In the genomic region with DNA sequence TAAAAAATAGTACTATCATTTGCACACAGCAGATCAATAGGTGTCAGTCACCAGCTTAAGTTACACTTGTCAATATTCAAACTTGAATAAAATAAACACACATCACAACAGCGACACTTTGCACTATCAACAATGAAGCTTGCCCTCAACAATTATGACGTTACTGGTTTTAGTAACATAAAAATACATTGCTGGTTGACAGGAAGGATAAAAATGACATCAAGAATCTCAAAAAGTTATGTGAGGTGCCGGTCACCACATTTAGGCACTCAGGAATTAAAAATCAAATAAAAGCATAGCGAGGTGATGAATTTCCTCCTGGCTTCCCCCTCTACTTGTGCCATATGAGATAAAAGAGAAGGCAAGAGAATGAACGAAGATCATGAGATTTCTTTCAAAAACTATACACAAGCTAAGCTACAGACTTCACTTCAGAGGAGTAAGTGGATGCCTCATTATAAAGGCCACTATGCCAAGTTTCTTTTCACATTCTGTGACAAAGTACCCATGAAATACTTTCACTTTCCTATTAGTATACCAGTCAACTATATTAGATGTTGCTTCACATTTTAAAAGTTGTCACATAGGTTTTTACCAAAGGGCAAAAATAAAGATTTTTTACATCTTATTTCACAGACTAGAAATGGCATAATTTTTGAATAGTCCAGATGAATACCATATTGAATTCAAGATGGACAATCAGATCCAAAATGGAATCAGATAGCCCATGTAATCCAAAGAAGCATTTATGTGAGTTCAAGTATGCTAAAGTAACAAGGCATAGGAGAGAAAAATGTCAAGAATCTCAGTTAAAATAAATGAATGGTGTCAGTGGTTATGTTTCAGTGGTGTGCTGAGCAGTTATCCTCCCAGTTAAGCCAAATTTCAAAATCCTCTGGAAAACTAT, we compare ENCODE assay signal across 2 cellular contexts.
A peak's percentile ranks its signal among the peaks of the same experiment; 100 is the strongest.
TF ChIP-seq lines count a peak whose summit lies in the region.

No MANE protein-coding gene starts in this region.

TF ChIP-seq in liver, 16 proteins besides CTCF, POLR2A, EP300 and RAD21:
- TF ChIP-seq, protein P1, sequence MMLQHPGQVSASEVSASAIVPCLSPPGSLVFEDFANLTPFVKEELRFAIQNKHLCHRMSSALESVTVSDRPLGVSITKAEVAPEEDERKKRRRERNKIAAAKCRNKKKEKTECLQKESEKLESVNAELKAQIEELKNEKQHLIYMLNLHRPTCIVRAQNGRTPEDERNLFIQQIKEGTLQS (IDR thresholded peaks at IDR 0.05): no peak
- TF ChIP-seq HNF4A (conservative IDR thresholded peaks at IDR 0.05) (peak; percentile 12 to 30), SP1 (IDR thresholded peaks at IDR 0.05) (peak; percentile 25), YY1 (IDR thresholded peaks at IDR 0.05) (peak; percentile 39)
TF ChIP-seq in liver: peak in this region for 3.

TF ChIP-seq in HepG2, 621 proteins besides CTCF, POLR2A, EP300 and RAD21:
- no peak for TF ChIP-seq ZNF883 (CRISPR knock-in tag; IDR thresholded peaks at IDR 0.05; ENCODE audit: not compliant biosample characterization)
- TF ChIP-seq, protein P2, sequence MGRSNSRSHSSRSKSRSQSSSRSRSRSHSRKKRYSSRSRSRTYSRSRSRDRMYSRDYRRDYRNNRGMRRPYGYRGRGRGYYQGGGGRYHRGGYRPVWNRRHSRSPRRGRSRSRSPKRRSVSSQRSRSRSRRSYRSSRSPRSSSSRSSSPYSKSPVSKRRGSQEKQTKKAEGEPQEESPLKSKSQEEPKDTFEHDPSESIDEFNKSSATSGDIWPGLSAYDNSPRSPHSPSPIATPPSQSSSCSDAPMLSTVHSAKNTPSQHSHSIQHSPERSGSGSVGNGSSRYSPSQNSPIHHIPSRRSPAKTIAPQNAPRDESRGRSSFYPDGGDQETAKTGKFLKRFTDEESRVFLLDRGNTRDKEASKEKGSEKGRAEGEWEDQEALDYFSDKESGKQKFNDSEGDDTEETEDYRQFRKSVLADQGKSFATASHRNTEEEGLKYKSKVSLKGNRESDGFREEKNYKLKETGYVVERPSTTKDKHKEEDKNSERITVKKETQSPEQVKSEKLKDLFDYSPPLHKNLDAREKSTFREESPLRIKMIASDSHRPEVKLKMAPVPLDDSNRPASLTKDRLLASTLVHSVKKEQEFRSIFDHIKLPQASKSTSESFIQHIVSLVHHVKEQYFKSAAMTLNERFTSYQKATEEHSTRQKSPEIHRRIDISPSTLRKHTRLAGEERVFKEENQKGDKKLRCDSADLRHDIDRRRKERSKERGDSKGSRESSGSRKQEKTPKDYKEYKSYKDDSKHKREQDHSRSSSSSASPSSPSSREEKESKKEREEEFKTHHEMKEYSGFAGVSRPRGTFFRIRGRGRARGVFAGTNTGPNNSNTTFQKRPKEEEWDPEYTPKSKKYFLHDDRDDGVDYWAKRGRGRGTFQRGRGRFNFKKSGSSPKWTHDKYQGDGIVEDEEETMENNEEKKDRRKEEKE (IDR thresholded peaks at IDR 0.05): no peak
- TF ChIP-seq ZNF703 (CRISPR knock-in tag; IDR thresholded peaks at IDR 0.05; ENCODE audit: borderline replicate concordance): no peak
- no peak for TF ChIP-seq ZNF263 (CRISPR knock-in tag; IDR thresholded peaks at IDR 0.05)
- TF ChIP-seq SYNCRIP (IDR thresholded peaks at IDR 0.05; ENCODE audit: insufficient read depth, low read depth, low read length): no peak
- no peak for TF ChIP-seq ZFX (CRISPR knock-in tag; IDR thresholded peaks at IDR 0.05; ENCODE audit: low read depth)
- TF ChIP-seq, protein P3, sequence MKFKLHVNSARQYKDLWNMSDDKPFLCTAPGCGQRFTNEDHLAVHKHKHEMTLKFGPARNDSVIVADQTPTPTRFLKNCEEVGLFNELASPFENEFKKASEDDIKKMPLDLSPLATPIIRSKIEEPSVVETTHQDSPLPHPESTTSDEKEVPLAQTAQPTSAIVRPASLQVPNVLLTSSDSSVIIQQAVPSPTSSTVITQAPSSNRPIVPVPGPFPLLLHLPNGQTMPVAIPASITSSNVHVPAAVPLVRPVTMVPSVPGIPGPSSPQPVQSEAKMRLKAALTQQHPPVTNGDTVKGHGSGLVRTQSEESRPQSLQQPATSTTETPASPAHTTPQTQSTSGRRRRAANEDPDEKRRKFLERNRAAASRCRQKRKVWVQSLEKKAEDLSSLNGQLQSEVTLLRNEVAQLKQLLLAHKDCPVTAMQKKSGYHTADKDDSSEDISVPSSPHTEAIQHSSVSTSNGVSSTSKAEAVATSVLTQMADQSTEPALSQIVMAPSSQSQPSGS (CRISPR knock-in tag; IDR thresholded peaks at IDR 0.05): no peak
- no peak for TF ChIP-seq ZFYVE20 (CRISPR knock-in tag; IDR thresholded peaks at IDR 0.05; ENCODE audit: borderline replicate concordance, low read depth)
- TF ChIP-seq, protein P4, sequence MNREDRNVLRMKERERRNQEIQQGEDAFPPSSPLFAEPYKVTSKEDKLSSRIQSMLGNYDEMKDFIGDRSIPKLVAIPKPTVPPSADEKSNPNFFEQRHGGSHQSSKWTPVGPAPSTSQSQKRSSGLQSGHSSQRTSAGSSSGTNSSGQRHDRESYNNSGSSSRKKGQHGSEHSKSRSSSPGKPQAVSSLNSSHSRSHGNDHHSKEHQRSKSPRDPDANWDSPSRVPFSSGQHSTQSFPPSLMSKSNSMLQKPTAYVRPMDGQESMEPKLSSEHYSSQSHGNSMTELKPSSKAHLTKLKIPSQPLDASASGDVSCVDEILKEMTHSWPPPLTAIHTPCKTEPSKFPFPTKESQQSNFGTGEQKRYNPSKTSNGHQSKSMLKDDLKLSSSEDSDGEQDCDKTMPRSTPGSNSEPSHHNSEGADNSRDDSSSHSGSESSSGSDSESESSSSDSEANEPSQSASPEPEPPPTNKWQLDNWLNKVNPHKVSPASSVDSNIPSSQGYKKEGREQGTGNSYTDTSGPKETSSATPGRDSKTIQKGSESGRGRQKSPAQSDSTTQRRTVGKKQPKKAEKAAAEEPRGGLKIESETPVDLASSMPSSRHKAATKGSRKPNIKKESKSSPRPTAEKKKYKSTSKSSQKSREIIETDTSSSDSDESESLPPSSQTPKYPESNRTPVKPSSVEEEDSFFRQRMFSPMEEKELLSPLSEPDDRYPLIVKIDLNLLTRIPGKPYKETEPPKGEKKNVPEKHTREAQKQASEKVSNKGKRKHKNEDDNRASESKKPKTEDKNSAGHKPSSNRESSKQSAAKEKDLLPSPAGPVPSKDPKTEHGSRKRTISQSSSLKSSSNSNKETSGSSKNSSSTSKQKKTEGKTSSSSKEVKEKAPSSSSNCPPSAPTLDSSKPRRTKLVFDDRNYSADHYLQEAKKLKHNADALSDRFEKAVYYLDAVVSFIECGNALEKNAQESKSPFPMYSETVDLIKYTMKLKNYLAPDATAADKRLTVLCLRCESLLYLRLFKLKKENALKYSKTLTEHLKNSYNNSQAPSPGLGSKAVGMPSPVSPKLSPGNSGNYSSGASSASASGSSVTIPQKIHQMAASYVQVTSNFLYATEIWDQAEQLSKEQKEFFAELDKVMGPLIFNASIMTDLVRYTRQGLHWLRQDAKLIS (CRISPR knock-in tag; IDR thresholded peaks at IDR 0.05): no peak
- TF ChIP-seq, protein P5, sequence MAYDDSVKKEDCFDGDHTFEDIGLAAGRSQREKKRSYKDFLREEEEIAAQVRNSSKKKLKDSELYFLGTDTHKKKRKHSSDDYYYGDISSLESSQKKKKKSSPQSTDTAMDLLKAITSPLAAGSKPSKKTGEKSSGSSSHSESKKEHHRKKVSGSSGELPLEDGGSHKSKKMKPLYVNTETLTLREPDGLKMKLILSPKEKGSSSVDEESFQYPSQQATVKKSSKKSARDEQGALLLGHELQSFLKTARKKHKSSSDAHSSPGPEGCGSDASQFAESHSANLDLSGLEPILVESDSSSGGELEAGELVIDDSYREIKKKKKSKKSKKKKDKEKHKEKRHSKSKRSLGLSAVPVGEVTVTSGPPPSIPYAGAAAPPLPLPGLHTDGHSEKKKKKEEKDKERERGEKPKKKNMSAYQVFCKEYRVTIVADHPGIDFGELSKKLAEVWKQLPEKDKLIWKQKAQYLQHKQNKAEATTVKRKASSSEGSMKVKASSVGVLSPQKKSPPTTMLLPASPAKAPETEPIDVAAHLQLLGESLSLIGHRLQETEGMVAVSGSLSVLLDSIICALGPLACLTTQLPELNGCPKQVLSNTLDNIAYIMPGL (CRISPR knock-in tag; IDR thresholded peaks at IDR 0.05; ENCODE audit: borderline replicate concordance in 1 of 2, low read depth in 1 of 2): no peak
- TF ChIP-seq ZNF253 (CRISPR knock-in tag; IDR thresholded peaks at IDR 0.05; ENCODE audit: borderline replicate concordance): no peak
- no peak for TF ChIP-seq ZNF713 (CRISPR knock-in tag; IDR thresholded peaks at IDR 0.05)
- TF ChIP-seq AHR (CRISPR knock-in tag; IDR thresholded peaks at IDR 0.05): no peak
- no peak for TF ChIP-seq ZKSCAN8 (CRISPR knock-in tag; IDR thresholded peaks at IDR 0.05; ENCODE audit: borderline replicate concordance)
- TF ChIP-seq SOX6 (IDR thresholded peaks at IDR 0.05): no peak
- TF ChIP-seq SOX6 (CRISPR knock-in tag; IDR thresholded peaks at IDR 0.05): no peak
- no peak for TF ChIP-seq AKAP8 (CRISPR knock-in tag; IDR thresholded peaks at IDR 0.05)
- TF ChIP-seq ZNF775 (CRISPR knock-in tag; IDR thresholded peaks at IDR 0.05; ENCODE audit: borderline replicate concordance): no peak
- no peak for TF ChIP-seq ZNF878 (CRISPR knock-in tag; IDR thresholded peaks at IDR 0.05)
